ENCODE assay signal across 27 cellular contexts in the genomic region with DNA sequence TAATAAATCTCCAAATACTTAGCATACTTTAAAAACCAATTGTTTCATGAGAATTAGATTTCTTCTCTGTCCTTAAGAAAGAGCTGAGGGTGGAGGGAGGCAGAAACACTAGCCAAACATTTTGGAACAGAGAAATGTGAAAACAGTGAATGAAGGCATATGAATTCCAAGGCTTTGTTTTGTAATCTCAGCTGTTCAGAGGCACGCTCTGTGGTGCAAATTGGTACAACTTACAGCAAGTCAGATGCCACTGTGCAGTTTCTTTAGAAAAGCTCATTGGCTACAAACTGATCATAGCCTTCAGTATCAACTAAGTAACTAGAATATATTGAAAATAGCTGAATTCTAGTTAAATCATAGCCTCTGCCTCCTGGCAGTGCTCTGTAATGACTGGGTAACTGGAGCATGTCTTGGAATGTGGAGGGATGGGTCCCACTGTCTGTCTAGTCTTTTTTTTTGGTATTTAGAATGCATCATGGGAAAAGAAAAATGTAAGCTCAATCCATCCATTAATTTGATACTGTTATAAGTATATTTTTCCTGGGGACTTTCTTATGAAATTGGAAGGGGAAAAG.
DNase-seq lines count a peak whose midpoint lies in the region; ATAC-seq and TF ChIP-seq lines count a peak whose summit lies in the region.
"Had no signal": no experiment of that assay in that cellular context is flagged by ENCODE, and none has a peak within 500 bp of the region (broad histone marks: within the 10 kb centered on the region; RNA-seq: fewer than 3 reads in every experiment).

No MANE protein-coding gene starts in this region.

- no peak overlapping the region for H2AK9ac ChIP-seq in IMR-90 (replicated peaks; ENCODE audit: low read depth, low read length, poor library complexity)

- H3K27me3 Mint-ChIP-seq in CD14-positive monocyte (ENCODE audit: low read depth in 3 of 3) (peaks cover 0 to 3% (median 2%) of the 10 kb centered on the region in 3 donors), nephron progenitor cell (ENCODE audit: low read depth, poor library complexity) (peaks cover 10% of the 10 kb centered on the region)
- H3K27me3 Mint-ChIP-seq: activated naive CD8-positive, alpha-beta T cell treated with anti-CD3 and anti-CD28 coated beads for 36 hours; CD4-positive, CD25-positive, alpha-beta regulatory T cell; IgD-negative memory B cell had no signal

- no peak overlapping the region for H4K91ac ChIP-seq in IMR-90 (ENCODE audit: insufficient read depth, low read depth, low read length)

- H2AFZ ChIP-seq in IMR-90 (replicated peaks; ENCODE audit: low read length, poor library complexity) (no peak overlapping the region), neuron (ENCODE audit: low read depth, low read length) (peak overlapping the region; percentile 64), Karpas-422 (ENCODE audit: low read length) (no peak overlapping the region)

- H2BK15ac ChIP-seq in IMR-90 (ENCODE audit: low read depth, low read length) = no peak overlapping the region

- H3K9ac ChIP-seq in IMR-90 (ENCODE audit: low read depth, low read length) (no peak overlapping the region), Karpas-422 (ENCODE audit: low read length) (no peak overlapping the region)

- no peak overlapping the region for H2AK5ac ChIP-seq in IMR-90 (ENCODE audit: low read depth, low read length)

- no CpG with 5 or more reads among the region's 1 CpG for WGBS in IMR-90 (ENCODE audit: extremely low coverage in 2 of 2, insufficient read length in 1 of 2), 2 experiments

- no peaks in the 10 kb centered on the region for H3K79me2 ChIP-seq in Karpas-422 (ENCODE audit: low read length)

- no peak overlapping the region; the same call in 1 of the 2 replicates for H3K18ac ChIP-seq in IMR-90 (ENCODE audit: low read depth, low read length)

- POLR2A ChIA-PET in AG04449 (lab: Yijun Ruan, JAX) (interaction anchor here (1.9 kb wide), 1 partner anchor 17 kb away, joined by 5 read pairs; no protein-coding TSS in a partner anchor), IMR-90 (lab: Charles Lee; ENCODE audit: unreplicated experiment) (no interaction called here)

- H3K9me2 ChIP-seq in Karpas-422 (replicated peaks; ENCODE audit: insufficient read depth, low read length) = no peaks in the 10 kb centered on the region

- H2BK5ac ChIP-seq in IMR-90 (ENCODE audit: low read depth, low read length, poor library complexity, severe bottlenecking) = no peak overlapping the region

- H3K4me1 Mint-ChIP-seq in CD14-positive monocyte (no peaks in the 10 kb centered on the region), nephron progenitor cell (peaks cover 14% of the 10 kb centered on the region)
- H3K4me1 Mint-ChIP-seq: activated naive CD8-positive, alpha-beta T cell treated with anti-CD3 and anti-CD28 coated beads for 36 hours; CD4-positive, CD25-positive, alpha-beta regulatory T cell; naive thymus-derived CD4-positive, alpha-beta T cell had no signal

- no peaks in the 10 kb centered on the region for H3K9me1 ChIP-seq in IMR-90 (ENCODE audit: insufficient read depth, low read length)

- dilution Hi-C loops in IMR-90 (cut with HindIII; ENCODE audit: low sequenced_read_pairs, unreplicated experiment) = no loop called here

- H3K36me3 Mint-ChIP-seq in CD14-positive monocyte (no peaks in the 10 kb centered on the region), nephron progenitor cell (ENCODE audit: low read depth) (no peaks in the 10 kb centered on the region)
- H3K36me3 Mint-ChIP-seq: activated naive CD8-positive, alpha-beta T cell treated with anti-CD3 and anti-CD28 coated beads for 36 hours; CD4-positive, CD25-positive, alpha-beta regulatory T cell; IgD-negative memory B cell; naive thymus-derived CD4-positive, alpha-beta T cell had no signal

- no peak overlapping the region for H3K4ac ChIP-seq in IMR-90 (ENCODE audit: low read depth, low read length)

- no peak overlapping the region for H2BK120ac ChIP-seq in IMR-90 (ENCODE audit: low read depth, low read length)

- no peak overlapping the region for H4K8ac ChIP-seq in IMR-90 (ENCODE audit: low read depth in 2 of 2, low read length in 2 of 2)

- ATAC-seq in IMR-90 (ENCODE audit: low read depth) = peak; percentile 55
- ATAC-seq: A549; naive thymus-derived CD4-positive, alpha-beta T cell had no signal

- H2BK20ac ChIP-seq in IMR-90 (ENCODE audit: low read depth, low read length) = no peak overlapping the region

- no peak overlapping the region for H3K4me2 ChIP-seq in IMR-90 (ENCODE audit: low read depth, low read length)
- H3K4me2 ChIP-seq in Karpas-422 (ENCODE audit: low read depth, low read length, poor library complexity, severe bottlenecking) = no peak overlapping the region
- H3K4me2 ChIP-seq: A549 had no signal

- H3K36me3 ChIP-seq in IMR-90 (ENCODE audit: control insufficient read depth, insufficient read depth, low read length) (no peaks in the 10 kb centered on the region), neuron (ENCODE audit: insufficient read depth, low read length) (no peaks in the 10 kb centered on the region), Karpas-422 (ENCODE audit: insufficient read depth, low read length) (no peaks in the 10 kb centered on the region)
- H3K36me3 ChIP-seq: breast epithelium, MG63, stomach had no signal

- peaks cover 6% of the 10 kb centered on the region for H3K4me1 ChIP-seq in IMR-90 (ENCODE audit: control insufficient read depth, insufficient read depth, low read length)
- peaks cover 19% of the 10 kb centered on the region for H3K4me1 ChIP-seq in neuron (ENCODE audit: insufficient read depth, low read length)
- H3K4me1 ChIP-seq in Karpas-422 (ENCODE audit: low read length) = no peaks in the 10 kb centered on the region
- H3K4me1 ChIP-seq: breast epithelium had no signal

- H3K4me3 Mint-ChIP-seq in CD14-positive monocyte (no peak overlapping the region), nephron progenitor cell (no peak overlapping the region)
- H3K4me3 Mint-ChIP-seq: activated naive CD8-positive, alpha-beta T cell treated with anti-CD3 and anti-CD28 coated beads for 36 hours; activated T-helper 1 cell treated with anti-CD3 and anti-CD28 coated beads, Interleukin-12 subunit alpha, Interleukin-12 subunit beta, Interleukin-2, Interleukin-4 antibody, amounts not matched to agents 30 ng/mL and 10 ng/mL and 1 ng/mL, durations not matched to agents 14 hours and 24 hours and 36 hours; CD4-positive, CD25-positive, alpha-beta regulatory T cell; IgD-negative memory B cell; naive thymus-derived CD4-positive, alpha-beta T cell had no signal

- H3K27me3 ChIP-seq in IMR-90 (ENCODE audit: control insufficient read depth, insufficient read depth, low read length) = no peaks in the 10 kb centered on the region; the same call in 1 of the 2 replicates
- H3K27me3 ChIP-seq in neuron (ENCODE audit: insufficient read depth, low read length) = no peaks in the 10 kb centered on the region
- H3K27me3 ChIP-seq in Karpas-422 (ENCODE audit: low read length) = no peaks in the 10 kb centered on the region
- H3K27me3 ChIP-seq: breast epithelium, MG63, stomach had no signal

- no peak overlapping the region for H3K27ac ChIP-seq in IMR-90 (ENCODE audit: insufficient read depth, low read length)
- no peak overlapping the region for H3K27ac ChIP-seq in Karpas-422 (ENCODE audit: low read length)
- H3K27ac ChIP-seq: A549, stomach had no signal

- H4K5ac ChIP-seq in IMR-90 (ENCODE audit: low read depth, low read length) = no peak overlapping the region

- TF ChIP-seq RAD21 in IMR-90 (IDR thresholded peaks at IDR 0.05; ENCODE audit: low read length) = no peak

- no peaks in the 10 kb centered on the region for H4K20me1 ChIP-seq in IMR-90 (ENCODE audit: insufficient read depth, low read length)
- no peaks in the 10 kb centered on the region for H4K20me1 ChIP-seq in Karpas-422 (ENCODE audit: insufficient read depth, low read depth, low read length)

- TF ChIP-seq CTCF in AG04449 (IDR thresholded peaks at IDR 0.05; ENCODE audit: insufficient read depth, low read length, missing control alignments) = no peak
- TF ChIP-seq CTCF in IMR-90 (conservative IDR thresholded peaks at IDR 0.05; ENCODE audit: low read depth, low read length) = no peak
- TF ChIP-seq CTCF in fibroblast of pulmonary artery (IDR thresholded peaks at IDR 0.05; ENCODE audit: low read length, missing control alignments) = no peak
- no peak for TF ChIP-seq CTCF in CD14-positive monocyte (IDR thresholded peaks at IDR 0.05)
- no peak for TF ChIP-seq CTCF in nephron progenitor cell (IDR thresholded peaks at IDR 0.05)

- intact Hi-C loops in IMR-90 (cut with micrococcal nuclease) (no loop called here), CD14-positive monocyte (cut with micrococcal nuclease) (no loop called here)

- H3K4me3 ChIP-seq in AG04449 (ENCODE audit: low read depth, low read length) (no peak overlapping the region), IMR-90 (ENCODE audit: insufficient read depth, low read depth, low read length) (no peak overlapping the region), fibroblast of pulmonary artery (replicated peaks; ENCODE audit: low read depth, low read length) (no peak overlapping the region), neuron (ENCODE audit: low read length) (no peak overlapping the region), Karpas-422 (ENCODE audit: low read length) (no peak overlapping the region)
- H3K4me3 ChIP-seq: A549, breast epithelium, MG63, stomach had no signal

- peak; percentile 52 for DNase-seq in AG04449 (ENCODE audit: low read depth, low spot score)
- no peak for DNase-seq in IMR-90
- peak; percentile 51 for DNase-seq in fibroblast of pulmonary artery (ENCODE audit: low read depth)
- no peak for DNase-seq in CD14-positive monocyte (ENCODE audit: low spot score)
- DNase-seq in nephron progenitor cell = no peak
- DNase-seq in NCI-H2196 treated with DMSO at 0.1 percent for 48 hours (lab: John Stamatoyannopoulos, UW; ENCODE audit: unreplicated experiment) = no peak
- no peak for DNase-seq in Karpas-422
- DNase-seq: activated CD4-positive, alpha-beta T cell treated with anti-CD3 and anti-CD28 coated beads for 1 hour; activated naive CD8-positive, alpha-beta T cell treated with anti-CD3 and anti-CD28 coated beads for 36 hours; CD4-positive, CD25-positive, alpha-beta regulatory T cell; dermis blood vessel endothelial cell; DMS 273 treated with DMSO at 0.1 percent for 48 hours; foreskin melanocyte; hypothalamus; islet precursor cell; MG63; naive thymus-derived CD4-positive, alpha-beta T cell; NCI-H1436 treated with DMSO at 0.1 percent for 48 hours; NCI-H524; posterior cingulate gyrus; RPMI8226; stomach had no signal

- CTCF ChIA-PET in AG04449 (lab: Yijun Ruan, JAX) (no interaction called here), IMR-90 (lab: Yijun Ruan, JAX) (interaction anchor here (1.1 kb wide), 1 partner anchor 9 kb away, joined by 5 read pairs; no protein-coding TSS in a partner anchor)

- no peak overlapping the region for H3K23ac ChIP-seq in IMR-90 (ENCODE audit: low read depth, low read length)

- H3K9me3 Mint-ChIP-seq in CD14-positive monocyte (peaks cover 0 to 3% (median 2%) of the 10 kb centered on the region in 7 donors), nephron progenitor cell (no peaks in the 10 kb centered on the region)
- H3K9me3 Mint-ChIP-seq: activated naive CD8-positive, alpha-beta T cell treated with anti-CD3 and anti-CD28 coated beads for 36 hours; activated T-helper 1 cell treated with anti-CD3 and anti-CD28 coated beads, Interleukin-12 subunit alpha, Interleukin-12 subunit beta, Interleukin-2, Interleukin-4 antibody, amounts not matched to agents 30 ng/mL and 10 ng/mL and 1 ng/mL, durations not matched to agents 14 hours and 24 hours and 36 hours had no signal

- no peak for TF ChIP-seq POLR2A in IMR-90 (IDR thresholded peaks at IDR 0.05; ENCODE audit: low read depth, low read length)

- H3K79me1 ChIP-seq in IMR-90 (ENCODE audit: low read depth in 1 of 2, low read length in 2 of 2) = no peaks in the 10 kb centered on the region

- H3K27ac Mint-ChIP-seq in CD14-positive monocyte (no peak overlapping the region), nephron progenitor cell (no peak overlapping the region)
- H3K27ac Mint-ChIP-seq: activated naive CD8-positive, alpha-beta T cell treated with anti-CD3 and anti-CD28 coated beads for 36 hours; activated T-helper 1 cell treated with anti-CD3 and anti-CD28 coated beads, Interleukin-12 subunit alpha, Interleukin-12 subunit beta, Interleukin-2, Interleukin-4 antibody, amounts not matched to agents 30 ng/mL and 10 ng/mL and 1 ng/mL, durations not matched to agents 14 hours and 24 hours and 36 hours; CD4-positive, CD25-positive, alpha-beta regulatory T cell; IgD-negative memory B cell; naive thymus-derived CD4-positive, alpha-beta T cell had no signal

- H3K14ac ChIP-seq in IMR-90 (replicated peaks; ENCODE audit: low read depth, low read length) = no peak overlapping the region

- no peak overlapping the region for H3K56ac ChIP-seq in IMR-90 (ENCODE audit: extremely low read depth, insufficient read depth, low read length)

- H3K9me3 ChIP-seq in IMR-90 (ENCODE audit: control insufficient read depth, insufficient read depth, low read length) = no peaks in the 10 kb centered on the region
- H3K9me3 ChIP-seq in neuron (ENCODE audit: low read length) = no peaks in the 10 kb centered on the region
- no peaks in the 10 kb centered on the region for H3K9me3 ChIP-seq in Karpas-422 (ENCODE audit: low read length)
- H3K9me3 ChIP-seq: A549, breast epithelium, MG63, stomach had no signal

- no TSS peak for BruUV-seq in IMR-90 (replicated peaks; lab: Mats Ljungman, UMichigan)

- in situ Hi-C loops in IMR-90 (cut with MboI; ENCODE audit: low sequenced_read_pairs) = no loop called here

Comparison
In these comparisons a context has a peak if more than half of its experiments do, and no peak if none do; other contexts are left out.
1. DNase-seq: peak in AG04449 (single experiment) and fibroblast of pulmonary artery (single experiment); none in IMR-90 (single experiment), CD14-positive monocyte (single experiment), nephron progenitor cell (single experiment), NCI-H2196 treated with DMSO at 0.1 percent for 48 hours (single experiment) and Karpas-422 (single experiment).